In the genomic region with DNA sequence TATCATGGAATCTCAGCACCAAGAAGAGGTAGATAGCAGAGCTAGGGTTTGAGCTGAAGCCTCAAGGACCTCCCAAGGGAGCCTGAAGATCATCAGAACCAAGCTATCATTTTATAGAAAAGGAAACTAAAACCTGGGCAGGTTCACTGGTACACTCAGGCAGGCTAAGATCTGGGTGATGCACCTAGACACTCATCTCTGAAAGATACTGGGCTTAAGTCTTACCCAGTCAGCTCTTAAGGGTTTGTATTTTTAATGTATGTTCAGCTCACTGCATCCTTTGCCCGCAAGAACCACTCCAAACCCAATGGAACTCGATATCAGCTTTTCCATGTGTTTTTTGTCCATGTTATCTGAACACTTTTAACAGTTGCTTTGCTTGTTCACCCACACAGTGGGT, we compare ENCODE assay signal across 19 cellular contexts.
"Had no signal": no experiment of that assay in that cellular context is flagged by ENCODE, and none has a peak within 500 bp of the region (broad histone marks: within the 10 kb centered on the region; RNA-seq: fewer than 3 reads in every experiment).

No MANE protein-coding gene starts in this region.

- ATAC-seq: activated CD8-positive, alpha-beta T cell treated with anti-CD3 and anti-CD28 coated beads for 36 hours; activated naive CD4-positive, alpha-beta T cell treated with anti-CD3 and anti-CD28 coated beads, Interleukin-2, amount 50 U/mL, for 72 hours; activated T-cell treated with anti-CD3 and anti-CD28 coated beads, Interleukin-2, amount 50 U/mL, for 4 hours; esophagus mucosa; foreskin keratinocyte; lower lobe of right lung; natural killer cell; WTC11 had no signal

- H3K27me3 ChIP-seq: foreskin keratinocyte, heart right ventricle, right lobe of liver, tibial artery had no signal

- H3K4me1 ChIP-seq: foreskin keratinocyte, heart right ventricle, lower lobe of right lung, tibial artery had no signal

- H3K27ac ChIP-seq: coronary artery, foreskin keratinocyte, heart right ventricle, lower lobe of right lung, tibial artery had no signal

- H3K9me3 ChIP-seq: lower lobe of right lung, right lobe of liver had no signal

- H3K4me3 ChIP-seq: coronary artery, heart right ventricle, lower lobe of right lung, right lobe of liver, tibial artery had no signal

- DNase-seq: activated CD4-positive, alpha-beta T cell treated with anti-CD3 and anti-CD28 coated beads for 1 hour; activated CD4-positive, alpha-beta T cell treated with anti-CD3 and anti-CD28 coated beads, Interleukin-2, amount 50 U/mL, for 1 hour; activated CD8-positive, alpha-beta T cell treated with anti-CD3 and anti-CD28 coated beads for 36 hours; activated T-cell treated with anti-CD3 and anti-CD28 coated beads, Interleukin-2, amount 50 U/mL, for 4 hours; cerebellar nuclear complex; foreskin keratinocyte; heart right ventricle; lower lobe of right lung; mesenchymal stem cell; natural killer cell; stimulated activated CD4-positive, alpha-beta T cell treated with anti-CD3 and anti-CD28 coated beads, Interleukin-2, amount 100 ng/mL, for 48 hours; stimulated activated naive CD4-positive, alpha-beta T cell treated with Interleukin-2 at 50 U/mL for 16 hours; T-helper 2 cell; tibial artery had no signal

- H3K36me3 ChIP-seq: heart right ventricle, lower lobe of right lung, right lobe of liver, tibial artery had no signal
